In genomic region chr2:134717706-134718094, GRCh38 we compare ENCODE assay signal across 10 cellular contexts. TPM values are rescaled to one million over a fixed set of nuclear protein-coding genes. Genes with fewer than 3 reads are reported as not detected.
DNase-seq lines count a peak whose midpoint lies in the region; ATAC-seq and TF ChIP-seq lines count a peak whose summit lies in the region.
"Had no signal": no experiment of that assay in that cellular context is flagged by ENCODE, and none has a peak within 500 bp of the region (broad histone marks: within the 10 kb centered on the region; RNA-seq: fewer than 3 reads in every experiment).

No MANE protein-coding gene starts in this region.

- DNase-seq in activated CD4-positive, alpha-beta T cell treated with anti-CD3 and anti-CD28 coated beads for 36 hours, result no peak
- no peak for DNase-seq in activated CD4-positive, alpha-beta T cell treated with anti-CD3 and anti-CD28 coated beads, Interleukin-2, amount 50 U/mL, for 1 hour
- DNase-seq in activated CD8-positive, alpha-beta T cell treated with anti-CD3 and anti-CD28 coated beads for 36 hours, result no peak
- no peak for DNase-seq in stimulated activated naive B cell treated with anti-CD40 and anti-IgM and Interleukin-4, amounts not matched to agents 10 μg/mL and 1 μg/mL and 100 μg/mL, for 72 hours
- DNase-seq in NCI-H2081 treated with DMSO at 0.1 percent for 48 hours (lab: John Stamatoyannopoulos, UW) (no peak), GM10248 (ENCODE audit: extremely low spot score) (no peak)
- DNase-seq in activated CD4-positive, alpha-beta T cell treated with anti-CD3 and anti-CD28 coated beads for 4 hours, result no peak
- DNase-seq: BE2C had no signal

- H3K9ac ChIP-seq in iPS-20b (ENCODE audit: low read depth, low read length), result peak overlapping the region; percentile 52; the same call in 1 of the 2 replicates

- H3K4me1 Mint-ChIP-seq in activated CD4-positive, alpha-beta T cell treated with anti-CD3 and anti-CD28 coated beads for 36 hours, result peaks cover 29% of the 10 kb centered on the region
- H3K4me1 Mint-ChIP-seq in activated CD8-positive, alpha-beta T cell treated with anti-CD3 and anti-CD28 coated beads for 36 hours (ENCODE audit: low read depth), result peaks cover 31% of the 10 kb centered on the region
- H3K4me1 Mint-ChIP-seq in stimulated activated naive B cell treated with anti-CD40 and anti-IgM and Interleukin-4, amounts not matched to agents 10 μg/mL and 1 μg/mL and 100 μg/mL, for 72 hours, result peaks cover 30 to 42% of the 10 kb centered on the region in 2 donors

- H3K36me3 ChIP-seq in iPS-20b (ENCODE audit: insufficient read depth, low read depth, low read length), result no peaks in the 10 kb centered on the region
- H3K36me3 ChIP-seq: BE2C had no signal

- no peaks in the 10 kb centered on the region for H3K9me3 Mint-ChIP-seq in activated CD4-positive, alpha-beta T cell treated with anti-CD3 and anti-CD28 coated beads for 36 hours (ENCODE audit: low read depth)
- H3K9me3 Mint-ChIP-seq in activated CD8-positive, alpha-beta T cell treated with anti-CD3 and anti-CD28 coated beads for 36 hours, result no peaks in the 10 kb centered on the region
- H3K9me3 Mint-ChIP-seq in stimulated activated naive B cell treated with anti-CD40 and anti-IgM and Interleukin-4, amounts not matched to agents 10 μg/mL and 1 μg/mL and 100 μg/mL, for 72 hours, result no peaks in the 10 kb centered on the region

- POLR2A ChIA-PET in activated CD4-positive, alpha-beta T cell treated with anti-CD3 and anti-CD28 coated beads for 36 hours (lab: Charles Lee), result no interaction called here
- POLR2A ChIA-PET in activated CD8-positive, alpha-beta T cell treated with anti-CD3 and anti-CD28 coated beads for 36 hours (lab: Charles Lee), result no interaction called here
- POLR2A ChIA-PET in GM10248 (lab: Yijun Ruan, JAX), result no interaction called here

- H3K27me3 Mint-ChIP-seq in activated CD4-positive, alpha-beta T cell treated with anti-CD3 and anti-CD28 coated beads for 36 hours, result peaks cover 58% of the 10 kb centered on the region
- peaks cover 68% of the 10 kb centered on the region for H3K27me3 Mint-ChIP-seq in activated CD8-positive, alpha-beta T cell treated with anti-CD3 and anti-CD28 coated beads for 36 hours
- peaks cover 63 to 66% of the 10 kb centered on the region in 2 donors for H3K27me3 Mint-ChIP-seq in stimulated activated naive B cell treated with anti-CD40 and anti-IgM and Interleukin-4, amounts not matched to agents 10 μg/mL and 1 μg/mL and 100 μg/mL, for 72 hours

- no peak overlapping the region for H3K27ac Mint-ChIP-seq in activated CD4-positive, alpha-beta T cell treated with anti-CD3 and anti-CD28 coated beads for 36 hours
- H3K27ac Mint-ChIP-seq in activated CD8-positive, alpha-beta T cell treated with anti-CD3 and anti-CD28 coated beads for 36 hours, result no peak overlapping the region
- H3K27ac Mint-ChIP-seq in stimulated activated naive B cell treated with anti-CD40 and anti-IgM and Interleukin-4, amounts not matched to agents 10 μg/mL and 1 μg/mL and 100 μg/mL, for 72 hours, result no peak overlapping the region

- TF ChIP-seq CTCF in activated CD8-positive, alpha-beta T cell treated with anti-CD3 and anti-CD28 coated beads for 36 hours (IDR thresholded peaks at IDR 0.05), result no peak
- TF ChIP-seq CTCF in GM10248 (IDR thresholded peaks at IDR 0.05; ENCODE audit: control extremely low read depth, extremely low read depth, low read depth, missing control alignments), result no peak

- H3K36me3 Mint-ChIP-seq in activated CD4-positive, alpha-beta T cell treated with anti-CD3 and anti-CD28 coated beads for 36 hours (ENCODE audit: low read depth), result no peaks in the 10 kb centered on the region
- no peaks in the 10 kb centered on the region for H3K36me3 Mint-ChIP-seq in activated CD8-positive, alpha-beta T cell treated with anti-CD3 and anti-CD28 coated beads for 36 hours (ENCODE audit: low read depth)
- peaks cover 0 to 1% of the 10 kb centered on the region in 2 donors for H3K36me3 Mint-ChIP-seq in stimulated activated naive B cell treated with anti-CD40 and anti-IgM and Interleukin-4, amounts not matched to agents 10 μg/mL and 1 μg/mL and 100 μg/mL, for 72 hours

- H3K9me3 ChIP-seq in iPS-20b (ENCODE audit: insufficient read depth, low read depth, low read length), result no peaks in the 10 kb centered on the region
- H3K9me3 ChIP-seq: BE2C had no signal

- ATAC-seq in activated CD4-positive, alpha-beta T cell treated with anti-CD3 and anti-CD28 coated beads for 36 hours, result no peak
- ATAC-seq in activated CD8-positive, alpha-beta T cell treated with anti-CD3 and anti-CD28 coated beads for 36 hours, result no peak
- no peak for ATAC-seq in stimulated activated naive B cell treated with anti-CD40 and anti-IgM and Interleukin-4, amounts not matched to agents 10 μg/mL and 1 μg/mL and 100 μg/mL, for 72 hours (replicated peaks)

- peak overlapping the region; percentile 36 for H3K4me3 Mint-ChIP-seq in activated CD4-positive, alpha-beta T cell treated with anti-CD3 and anti-CD28 coated beads for 36 hours
- peak overlapping the region; percentile 42 for H3K4me3 Mint-ChIP-seq in activated CD8-positive, alpha-beta T cell treated with anti-CD3 and anti-CD28 coated beads for 36 hours
- H3K4me3 Mint-ChIP-seq in stimulated activated naive B cell treated with anti-CD40 and anti-IgM and Interleukin-4, amounts not matched to agents 10 μg/mL and 1 μg/mL and 100 μg/mL, for 72 hours, result peak overlapping the region; percentile 76 to 86

- peak overlapping the region; percentile 84 for H3K4me3 ChIP-seq in iPS-20b (ENCODE audit: low read length)

- no peaks in the 10 kb centered on the region; the same call in 1 of the 2 replicates for H3K4me1 ChIP-seq in iPS-20b (ENCODE audit: insufficient read depth, low read length)
- H3K4me1 ChIP-seq: BE2C had no signal

- H3K27me3 ChIP-seq in iPS-20b (ENCODE audit: insufficient read depth, low read length), result peaks cover 80% of the 10 kb centered on the region

- intact Hi-C loops in activated CD4-positive, alpha-beta T cell treated with anti-CD3 and anti-CD28 coated beads for 36 hours (cut with DNase I, micrococcal nuclease), result no loop called here
- intact Hi-C loops in activated CD8-positive, alpha-beta T cell treated with anti-CD3 and anti-CD28 coated beads for 36 hours (cut with micrococcal nuclease), result no loop called here

- CTCF ChIA-PET in activated CD4-positive, alpha-beta T cell treated with anti-CD3 and anti-CD28 coated beads for 36 hours (lab: Charles Lee), result interaction anchor here (1.3 kb wide), 1 partner anchor 56 kb away, joined by 3 read pairs; no protein-coding TSS in a partner anchor
- CTCF ChIA-PET in activated CD8-positive, alpha-beta T cell treated with anti-CD3 and anti-CD28 coated beads for 36 hours (lab: Charles Lee), result no interaction called here
- CTCF ChIA-PET in GM10248 (lab: Yijun Ruan, JAX), result interaction anchor here (1.1 kb wide), 1 partner anchor 9 kb away, joined by 3 read pairs; no protein-coding TSS in a partner anchor

- H3K27ac ChIP-seq in iPS-20b (ENCODE audit: low read length), result no peak overlapping the region

RNA-seq across cellular contexts. Expression of gene TMEM163, which starts 1.1 kb away (rescaled TPM):
- under 1 TPM in 1 of 2 experiments, not detected in 1; 0.11 TPM for total RNA-seq in activated CD4-positive, alpha-beta T cell treated with anti-CD3 and anti-CD28 coated beads for 36 hours
- not detected for total RNA-seq in activated CD8-positive, alpha-beta T cell treated with anti-CD3 and anti-CD28 coated beads for 36 hours
- total RNA-seq: myocyte had no signal
